ENCODE assay signal across 8 cellular contexts in the genomic region with DNA sequence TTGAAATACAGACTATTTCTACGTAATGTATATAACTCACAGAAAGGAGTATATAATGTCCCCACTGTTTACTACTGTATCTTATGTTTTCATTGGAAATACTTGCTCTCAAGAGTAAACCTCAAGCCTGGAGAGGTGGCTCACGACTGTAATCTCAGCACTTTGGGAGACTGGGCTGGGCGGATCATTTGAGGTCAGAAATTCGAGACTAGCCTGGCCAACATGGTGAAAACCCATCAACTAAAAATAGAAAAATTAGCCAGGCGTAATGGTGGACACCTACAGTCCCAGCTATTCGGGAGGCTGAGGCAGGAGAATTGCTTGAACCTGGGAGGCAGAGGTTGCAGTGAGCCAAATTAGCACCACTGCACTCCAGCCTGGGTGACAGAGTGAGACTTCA.
"Had no signal": no experiment of that assay in that cellular context is flagged by ENCODE, and none has a peak within 500 bp of the region (broad histone marks: within the 10 kb centered on the region; RNA-seq: fewer than 3 reads in every experiment).

No MANE protein-coding gene starts in this region.

- H3K9me3 Mint-ChIP-seq: HFFc6 had no signal

- ATAC-seq: HCT116, K562 had no signal

- H3K9me3 ChIP-seq: HAP-1 had no signal

- DNase-seq: GM23248, GOT3, H7, HFFc6, IMR-90 had no signal

- H3K27ac ChIP-seq: GM23248 had no signal

- H3K4me3 ChIP-seq: GM23248, HAP-1, K562 had no signal

- H3K36me3 ChIP-seq: HAP-1 had no signal

- H3K9ac ChIP-seq: GM23248 had no signal

- H3K27ac Mint-ChIP-seq: HFFc6 had no signal

- H2AFZ ChIP-seq: GM23248 had no signal

- H3K4me3 Mint-ChIP-seq: HFFc6 had no signal
